Comparison of ENCODE assay signal across 9 cellular contexts in the genomic region with DNA sequence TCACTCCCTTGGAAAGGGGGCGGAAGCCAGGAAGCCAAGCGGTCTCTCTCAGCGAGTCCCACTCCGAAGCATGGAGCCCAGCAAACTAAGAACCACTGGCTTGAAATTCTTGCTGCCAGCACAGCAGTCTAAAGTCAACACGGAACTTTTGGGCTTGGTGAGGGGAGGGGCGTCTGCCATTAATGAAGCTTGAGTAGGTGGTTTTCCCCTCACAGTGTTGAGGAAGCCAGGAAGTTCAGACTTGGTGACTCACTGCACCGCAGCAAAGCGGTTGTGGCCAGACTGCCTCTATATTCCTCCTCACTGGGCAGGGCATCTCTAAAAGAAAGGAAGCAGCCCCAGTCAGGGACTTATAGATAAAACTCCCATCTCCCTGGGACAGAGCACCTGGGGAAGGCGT.
DNase-seq lines count a peak whose midpoint lies in the region; FAIRE-seq and TF ChIP-seq lines count a peak whose summit lies in the region.
"Had no signal": no experiment of that assay in that cellular context is flagged by ENCODE, and none has a peak within 500 bp of the region (broad histone marks: within the 10 kb centered on the region; RNA-seq: fewer than 3 reads in every experiment).

No MANE protein-coding gene starts in this region.

- H3K36me3 Mint-ChIP-seq in MCF 10A (ENCODE audit: insufficient read depth, unreplicated experiment) = no peaks in the 10 kb centered on the region

- intact Hi-C loops in MCF 10A (cut with micrococcal nuclease) = no loop called here
- intact Hi-C loops in breast epithelium (cut with DNase I; ENCODE audit: low total_unique reads) = no loop called here

- no TSS peak for BruUV-seq in MCF 10A (replicated peaks; lab: Mats Ljungman, UMichigan)

- peaks cover 4% of the 10 kb centered on the region for H3K4me1 Mint-ChIP-seq in MCF 10A (ENCODE audit: insufficient read depth, unreplicated experiment)

- DNase-seq in MCF 10A (ENCODE audit: unreplicated experiment) (peak; percentile 49), breast epithelium (ENCODE audit: low spot score in 2 of 2) (no peak), activated T-cell treated with anti-CD3 and anti-CD28 coated beads for 24 hours (ENCODE audit: low read depth) (peak; percentile 40), kidney epithelial cell (ENCODE audit: low read depth) (peak; percentile 42), COLO829 (ENCODE audit: low spot score) (no peak), D721Med (ENCODE audit: insufficient read length, low spot score) (no peak), germinal center (ENCODE audit: low spot score) (no peak), NCI-H524 (lab: John Stamatoyannopoulos, UW) (no peak)
- DNase-seq: heart left ventricle had no signal

- no peak overlapping the region for H3K27ac Mint-ChIP-seq in MCF 10A (ENCODE audit: low read depth, unreplicated experiment)

- H3K4me3 ChIP-seq in breast epithelium (no peak overlapping the region), kidney epithelial cell (ENCODE audit: low read depth, low read length) (no peak overlapping the region)
- H3K4me3 ChIP-seq: heart left ventricle had no signal

- H3K27me3 Mint-ChIP-seq in MCF 10A (ENCODE audit: insufficient read depth, unreplicated experiment) = no peaks in the 10 kb centered on the region

- no peak for TF ChIP-seq POLR2A in breast epithelium (IDR thresholded peaks at IDR 0.05)

- H3K27ac ChIP-seq in breast epithelium = no peak overlapping the region
- H3K27ac ChIP-seq: heart left ventricle had no signal

- H3K36me3 ChIP-seq in breast epithelium (no peaks in the 10 kb centered on the region), kidney epithelial cell (ENCODE audit: control insufficient read depth, insufficient read depth, low read length) (no peaks in the 10 kb centered on the region)
- H3K36me3 ChIP-seq: heart left ventricle had no signal

- TF ChIP-seq CTCF in MCF 10A (IDR thresholded peaks at IDR 0.05; ENCODE audit: unreplicated experiment) (no peak), breast epithelium (IDR thresholded peaks at IDR 0.05) (no peak), kidney epithelial cell (IDR thresholded peaks at IDR 0.05; ENCODE audit: insufficient read depth, low read length, poor library complexity, severe bottlenecking) (no peak), D721Med (IDR thresholded peaks at IDR 0.05; ENCODE audit: insufficient read depth, missing control alignments) (no peak)

- H3K9me3 ChIP-seq in breast epithelium = peaks cover 5 to 12% of the 10 kb centered on the region in 2 donors

- H3K4me3 Mint-ChIP-seq in MCF 10A (ENCODE audit: unreplicated experiment) = no peak overlapping the region

- CTCF ChIA-PET in MCF 10A (lab: Yijun Ruan, JAX) = interaction anchor here (0.8 kb wide), 1 partner anchor 10 kb away, joined by 3 read pairs; no protein-coding TSS in a partner anchor

- POLR2A ChIA-PET in MCF 10A (lab: Yijun Ruan, JAX) = no interaction called here

- no peaks in the 10 kb centered on the region for H3K27me3 ChIP-seq in breast epithelium
- no peaks in the 10 kb centered on the region for H3K27me3 ChIP-seq in kidney epithelial cell (ENCODE audit: control insufficient read depth, insufficient read depth, low read length)
- H3K27me3 ChIP-seq: heart left ventricle had no signal

- FAIRE-seq in D721Med (lab: Jason Lieb, UNC) = no peak

- H3K4me1 ChIP-seq in breast epithelium = no peaks in the 10 kb centered on the region
- H3K4me1 ChIP-seq: heart left ventricle had no signal

- H3K9me3 Mint-ChIP-seq in MCF 10A (ENCODE audit: unreplicated experiment) = peaks cover 17% of the 10 kb centered on the region

Comparison
In these comparisons a context has a peak if more than half of its experiments do, and no peak if none do; other contexts are left out.
1. DNase-seq: peak in MCF 10A (single experiment), activated T-cell treated with anti-CD3 and anti-CD28 coated beads for 24 hours (single experiment) and kidney epithelial cell (single experiment); none in breast epithelium (0 of 2), COLO829 (single experiment), D721Med (single experiment), germinal center (single experiment) and NCI-H524 (0 of 2).